In genomic region chr4:7771541-7772507, GRCh38 we compare ENCODE assay signal across 10 cellular contexts.
A peak's percentile ranks its signal among the peaks of the same experiment; 100 is the strongest.
DNase-seq lines count a peak whose midpoint lies in the region; ATAC-seq and TF ChIP-seq lines count a peak whose summit lies in the region.
"Had no signal": no experiment of that assay in that cellular context is flagged by ENCODE, and none has a peak within 500 bp of the region (broad histone marks: within the 10 kb centered on the region; RNA-seq: fewer than 3 reads in every experiment).

No MANE protein-coding gene starts in this region.

- DNase-seq in colonic mucosa (peak; percentile 66), NCI-H446 (lab: John Stamatoyannopoulos, UW) (no peak), NCI-H774 (lab: John Stamatoyannopoulos, UW) (no peak), HCEC 1CT (no peak), AG08395 (ENCODE audit: low spot score) (no peak)
- DNase-seq: NCI-H2029, pancreas had no signal

- no peaks in the 10 kb centered on the region for H3K27me3 ChIP-seq in colonic mucosa
- H3K27me3 ChIP-seq: pancreas had no signal

- peak overlapping the region; percentile 70 for H3K27ac ChIP-seq in colonic mucosa
- H3K27ac ChIP-seq: pancreas had no signal

- peak; percentile 94 for ATAC-seq in GM19395 (IDR thresholded peaks at IDR 0.05; ENCODE audit: unreplicated experiment)
- ATAC-seq in HG03066 (IDR thresholded peaks at IDR 0.05; ENCODE audit: low read depth, unreplicated experiment) = peak; percentile 78

- H3K36me3 ChIP-seq in colonic mucosa = peaks cover 17% of the 10 kb centered on the region

- intact Hi-C loops in colonic mucosa (cut with DNase I) = no loop called here

- no peak overlapping the region for H3K9ac ChIP-seq in colonic mucosa (ENCODE audit: low read depth in 2 of 2, low read length in 2 of 2)

- no peaks in the 10 kb centered on the region for H3K9me3 ChIP-seq in colonic mucosa
- H3K9me3 ChIP-seq: pancreas had no signal

- H3K4me3 ChIP-seq in colonic mucosa = no peak overlapping the region
- H3K4me3 ChIP-seq: pancreas had no signal

- H3K4me1 ChIP-seq in colonic mucosa = peaks cover 10% of the 10 kb centered on the region
- H3K4me1 ChIP-seq: pancreas had no signal

- peak; percentile 9 for TF ChIP-seq CTCF in GM12873 (IDR thresholded peaks at IDR 0.05; ENCODE audit: insufficient read depth, low read depth, low read length, missing control alignments)
- TF ChIP-seq CTCF in colonic mucosa (IDR thresholded peaks at IDR 0.05) = no peak
